1 cellular context compared by ENCODE assay signal in the genomic region with DNA sequence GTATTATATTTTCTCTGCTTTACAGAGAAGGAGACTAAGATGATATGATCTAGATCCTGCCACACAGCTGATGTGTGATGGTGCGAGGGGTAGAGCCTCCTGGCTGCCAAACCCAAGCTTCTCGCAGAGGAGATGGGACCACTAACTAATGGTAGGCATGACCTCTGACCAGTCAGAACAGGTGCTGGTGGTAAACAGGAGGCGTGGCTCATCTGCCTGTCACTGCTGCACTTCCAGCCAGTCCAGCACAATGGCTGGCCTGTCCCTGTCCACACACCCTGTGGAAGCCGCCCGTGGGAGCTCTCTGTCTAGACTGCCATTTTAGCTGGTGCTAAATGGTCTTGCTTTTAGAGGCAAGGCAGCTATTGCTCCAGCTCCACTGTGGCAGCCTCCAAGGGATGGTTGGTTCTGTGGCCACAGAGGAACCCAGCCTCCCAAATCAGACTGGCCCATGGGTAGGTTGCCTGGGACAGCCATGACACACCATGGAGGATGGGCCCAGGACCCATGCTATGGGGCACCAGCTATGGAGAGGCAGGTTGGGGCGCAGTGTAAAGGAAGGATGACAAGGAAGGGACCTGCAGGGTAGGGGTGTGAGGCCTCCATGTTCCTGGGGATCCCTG.
TF ChIP-seq lines count a peak whose summit lies in the region.

No MANE protein-coding gene starts in this region.

TF ChIP-seq in IMR-90, 13 proteins besides CTCF, POLR2A, EP300 and RAD21:
- no peak for TF ChIP-seq CHD1 (IDR thresholded peaks at IDR 0.05; ENCODE audit: low read depth, low read length)
- no peak for TF ChIP-seq CEBPB (IDR thresholded peaks at IDR 0.05; ENCODE audit: low read depth, low read length)
- no peak for TF ChIP-seq RCOR1 (IDR thresholded peaks at IDR 0.05; ENCODE audit: insufficient replicate concordance, low read length)
- TF ChIP-seq, protein P1, sequence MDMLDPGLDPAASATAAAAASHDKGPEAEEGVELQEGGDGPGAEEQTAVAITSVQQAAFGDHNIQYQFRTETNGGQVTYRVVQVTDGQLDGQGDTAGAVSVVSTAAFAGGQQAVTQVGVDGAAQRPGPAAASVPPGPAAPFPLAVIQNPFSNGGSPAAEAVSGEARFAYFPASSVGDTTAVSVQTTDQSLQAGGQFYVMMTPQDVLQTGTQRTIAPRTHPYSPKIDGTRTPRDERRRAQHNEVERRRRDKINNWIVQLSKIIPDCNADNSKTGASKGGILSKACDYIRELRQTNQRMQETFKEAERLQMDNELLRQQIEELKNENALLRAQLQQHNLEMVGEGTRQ (IDR thresholded peaks at IDR 0.05; ENCODE audit: low read depth, low read length): no peak
- no peak for TF ChIP-seq MAZ (IDR thresholded peaks at IDR 0.05; ENCODE audit: borderline replicate concordance, low read depth, low read length)
- no peak for TF ChIP-seq MAFK (IDR thresholded peaks at IDR 0.05; ENCODE audit: low read depth, low read length)
- TF ChIP-seq, protein P2, sequence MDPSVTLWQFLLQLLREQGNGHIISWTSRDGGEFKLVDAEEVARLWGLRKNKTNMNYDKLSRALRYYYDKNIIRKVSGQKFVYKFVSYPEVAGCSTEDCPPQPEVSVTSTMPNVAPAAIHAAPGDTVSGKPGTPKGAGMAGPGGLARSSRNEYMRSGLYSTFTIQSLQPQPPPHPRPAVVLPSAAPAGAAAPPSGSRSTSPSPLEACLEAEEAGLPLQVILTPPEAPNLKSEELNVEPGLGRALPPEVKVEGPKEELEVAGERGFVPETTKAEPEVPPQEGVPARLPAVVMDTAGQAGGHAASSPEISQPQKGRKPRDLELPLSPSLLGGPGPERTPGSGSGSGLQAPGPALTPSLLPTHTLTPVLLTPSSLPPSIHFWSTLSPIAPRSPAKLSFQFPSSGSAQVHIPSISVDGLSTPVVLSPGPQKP (IDR thresholded peaks at IDR 0.05; ENCODE audit: borderline replicate concordance, low read depth, low read length): no peak
- TF ChIP-seq FOS (IDR thresholded peaks at IDR 0.05; ENCODE audit: low read depth, low read length): no peak
- TF ChIP-seq MXI1 (IDR thresholded peaks at IDR 0.05; ENCODE audit: borderline replicate concordance, low read depth, low read length): no peak
TF ChIP-seq in IMR-90: peak in this region for 0.
